In genomic region chr10:94496646-94497045, GRCh38 we compare ENCODE assay signal across 19 cellular contexts.
"Had no signal": no experiment of that assay in that cellular context is flagged by ENCODE, and none has a peak within 500 bp of the region (broad histone marks: within the 10 kb centered on the region; RNA-seq: fewer than 3 reads in every experiment).

No MANE protein-coding gene starts in this region.

- H3K4me1 ChIP-seq: colonic mucosa, right atrium auricular region, upper lobe of left lung, uterus had no signal

- ATAC-seq: foreskin keratinocyte; left colon; left ventricle myocardium superior; naive thymus-derived CD4-positive, alpha-beta T cell; stimulated activated naive CD8-positive, alpha-beta T cell treated with anti-CD3 and anti-CD28 coated beads, Interleukin-15, Interleukin-2, amounts not matched to agents 100 U/mL and 50 U/mL, for 24 hours had no signal

- H3K36me3 ChIP-seq: colonic mucosa, right atrium auricular region, uterus had no signal

- H3K4me3 ChIP-seq: colonic mucosa, hepatocyte, right atrium auricular region, smooth muscle cell, tibial artery, upper lobe of left lung, uterus had no signal

- H3K9me3 ChIP-seq: colonic mucosa, right atrium auricular region, tibial artery, upper lobe of left lung, uterus had no signal

- H3K27ac ChIP-seq: colonic mucosa, foreskin keratinocyte, hepatocyte, right atrium auricular region, tibial artery, upper lobe of left lung, uterus had no signal

- FAIRE-seq: kidney had no signal

- DNase-seq: colonic mucosa; dermis blood vessel endothelial cell; erythroblast; foreskin keratinocyte; head of caudate nucleus; kidney; left colon; left ventricle myocardium superior; naive thymus-derived CD4-positive, alpha-beta T cell; nephron progenitor cell; stimulated activated CD4-positive, alpha-beta T cell treated with anti-CD3 and anti-CD28 coated beads, Interleukin-4, amount 100 ng/mL, for 1 hour; stimulated activated CD8-positive, alpha-beta memory T cell treated with anti-CD3 and anti-CD28 coated beads, Interleukin-4, amount 100 ng/mL, for 48 hours; stimulated activated naive CD8-positive, alpha-beta T cell treated with anti-CD3 and anti-CD28 coated beads, Interleukin-15, Interleukin-2, amounts not matched to agents 100 U/mL and 50 U/mL, for 24 hours; tibial artery; upper lobe of left lung; uterus had no signal

- H2AFZ ChIP-seq: hepatocyte had no signal

- H3K27me3 ChIP-seq: colonic mucosa, foreskin keratinocyte, hepatocyte, right atrium auricular region, tibial artery, upper lobe of left lung, uterus had no signal

- H3K4me2 ChIP-seq: hepatocyte, smooth muscle cell had no signal
